ENCODE assay signal across 35 cellular contexts in the genomic region with DNA sequence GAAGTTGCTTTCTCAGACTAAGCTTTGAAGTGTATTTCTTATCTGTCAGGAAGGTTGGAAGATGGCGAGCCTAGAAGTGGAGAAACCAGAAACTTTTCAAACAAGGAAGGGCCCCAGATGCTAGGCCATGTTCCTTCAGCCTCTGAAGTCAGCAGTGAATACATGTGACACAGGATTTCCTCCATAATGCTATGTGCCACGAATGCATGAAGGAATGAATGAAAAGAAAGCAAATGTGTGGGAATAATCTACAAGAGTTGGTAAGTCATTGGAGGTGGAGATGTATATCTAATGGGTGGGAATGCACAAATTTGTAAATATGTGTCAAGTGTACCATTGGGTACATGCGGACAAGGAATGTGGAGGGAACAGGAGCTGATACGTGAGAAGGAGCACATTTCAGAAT.
"Had no signal": no experiment of that assay in that cellular context is flagged by ENCODE, and none has a peak within 500 bp of the region (broad histone marks: within the 10 kb centered on the region; RNA-seq: fewer than 3 reads in every experiment).

No MANE protein-coding gene starts in this region.

- H3K27ac ChIP-seq: KMS-11 had no signal

- H3K9me3 ChIP-seq: MG63 had no signal

- H3K4me2 ChIP-seq: KMS-11 had no signal

- H3K27me3 ChIP-seq: MG63 had no signal

- H3K4me3 ChIP-seq: MG63 had no signal

- DNase-seq: Karpas-422, Kasumi-1, MG63, MV-4-11, NCI-H1048, NCI-H1092, NCI-H1092 treated with DMSO at 0.1 percent for 48 hours, NCI-H1105, NCI-H1105 treated with DMSO at 0.1 percent for 48 hours, NCI-H1417, NCI-H1417 treated with DMSO at 0.1 percent for 48 hours, NCI-H1436, NCI-H1436 treated with DMSO at 0.1 percent for 48 hours, NCI-H146, NCI-H1694, NCI-H1694 treated with DMSO at 0.1 percent for 48 hours, NCI-H187, NCI-H187 treated with DMSO at 0.1 percent for 48 hours, NCI-H1930, NCI-H2029, NCI-H2029 treated with DMSO at 0.1 percent for 48 hours, NCI-H2081, NCI-H2081 treated with DMSO at 0.1 percent for 48 hours, NCI-H2107, NCI-H2171, NCI-H2171 treated with DMSO at 0.1 percent for 48 hours, NCI-H2227 treated with DMSO at 0.1 percent for 48 hours, NCI-H226, NCI-H345, NCI-H446, NCI-H446 treated with DMSO at 0.1 percent for 48 hours, NCI-H510A, NCI-H510A treated with DMSO at 0.1 percent for 48 hours, NCI-H524 had no signal

- H3K36me3 ChIP-seq: MG63 had no signal

- H3K9ac ChIP-seq: KMS-11 had no signal
